Comparison of ENCODE assay signal across 8 cellular contexts in genomic region chr15:56241374-56242085, GRCh38. TPM values are rescaled to one million over a fixed set of nuclear protein-coding genes. Genes with fewer than 3 reads are reported as not detected.
DNase-seq lines count a peak whose midpoint lies in the region; ATAC-seq and TF ChIP-seq lines count a peak whose summit lies in the region.

No MANE protein-coding gene starts in this region.

- ATAC-seq in left ventricle myocardium superior: no peak
- no peak for ATAC-seq in activated B cell treated with CpG ODN at 0.5 μM for 24 hours (ENCODE audit: low read depth)
- ATAC-seq in thoracic aorta (ENCODE audit: insufficient number of reproducible peaks, low FRiP score, low read depth): no peak

- TF ChIP-seq CTCF in cardiac muscle cell (IDR thresholded peaks at IDR 0.05; ENCODE audit: low read depth, low read length) (no peak), activated B cell treated with CpG ODN at 0.5 μM for 24 hours (IDR thresholded peaks at IDR 0.05) (no peak), hepatocyte (IDR thresholded peaks at IDR 0.05; ENCODE audit: poor library complexity) (no peak), thoracic aorta (IDR thresholded peaks at IDR 0.05) (no peak)

- H3K27ac Mint-ChIP-seq in activated B cell treated with CpG ODN at 0.5 μM for 24 hours: no peak overlapping the region

- DNase-seq in cardiac muscle cell (ENCODE audit: low read depth in 1 of 2, low spot score in 1 of 2): peak in 1 of 2 donors; percentile 19
- no peak for DNase-seq in left ventricle myocardium superior
- no peak for DNase-seq in activated B cell treated with CpG ODN at 0.5 μM for 24 hours
- DNase-seq in hepatocyte (ENCODE audit: low spot score): no peak
- no peak for DNase-seq in thoracic aorta (ENCODE audit: low spot score)
- no peak for DNase-seq in COR-L47 (lab: John Stamatoyannopoulos, UW)
- DNase-seq in posterior cingulate gyrus: no peak
- no peak for DNase-seq in NOMO-1 treated with DMSO at 0.1 percent for 48 hours (lab: John Stamatoyannopoulos, UW; ENCODE audit: unreplicated experiment)

- H3K9me3 Mint-ChIP-seq in activated B cell treated with CpG ODN at 0.5 μM for 24 hours: no peaks in the 10 kb centered on the region

- CTCF ChIA-PET in activated B cell treated with CpG ODN at 0.5 μM for 24 hours (lab: Charles Lee): no interaction called here

- intact Hi-C loops in left ventricle myocardium superior (cut with micrococcal nuclease): no loop called here
- intact Hi-C loops in activated B cell treated with CpG ODN at 0.5 μM for 24 hours (cut with micrococcal nuclease): loop anchor here (10.0 kb wide), 3 partner anchors 137 to 1043 kb away; no protein-coding TSS in a partner anchor
- intact Hi-C loops in posterior cingulate gyrus (cut with DNase I): loop anchor here (5.0 kb wide), 1 partner anchor 249 kb away; the partner anchor contains the start of gene NEDD4

- H2AFZ ChIP-seq in hepatocyte: no peak overlapping the region

- H3K4me1 ChIP-seq in cardiac muscle cell (ENCODE audit: low read depth): peaks cover 23% of the 10 kb centered on the region
- peaks cover 18% of the 10 kb centered on the region for H3K4me1 ChIP-seq in hepatocyte (ENCODE audit: insufficient read depth)
- peaks cover 21 to 28% of the 10 kb centered on the region in 2 donors for H3K4me1 ChIP-seq in thoracic aorta (ENCODE audit: control insufficient read depth in 1 of 2, low read depth in 2 of 2)

- WGBS in hepatocyte (ENCODE audit: low lambda C conversion rate, missing lambda C conversion rate): 63% methylated on average over 5 of the region's 5 CpGs

- H3K79me2 ChIP-seq in hepatocyte: peaks cover 68% of the 10 kb centered on the region

- H3K4me2 ChIP-seq in hepatocyte: peak overlapping the region; percentile 90

- H3K4me1 Mint-ChIP-seq in activated B cell treated with CpG ODN at 0.5 μM for 24 hours: peaks cover 61% of the 10 kb centered on the region

- H3K9me3 ChIP-seq in cardiac muscle cell (ENCODE audit: low read depth) (no peaks in the 10 kb centered on the region), hepatocyte (ENCODE audit: low read depth) (no peaks in the 10 kb centered on the region), thoracic aorta (no peaks in the 10 kb centered on the region)

- H3K4me3 Mint-ChIP-seq in activated B cell treated with CpG ODN at 0.5 μM for 24 hours: peak overlapping the region; percentile 55

- H3K4me3 ChIP-seq in cardiac muscle cell (peak overlapping the region; percentile 98), hepatocyte (peak overlapping the region; percentile 93), thoracic aorta (peak overlapping the region; percentile 96)

- no peaks in the 10 kb centered on the region for H3K36me3 ChIP-seq in cardiac muscle cell
- no peaks in the 10 kb centered on the region for H3K36me3 ChIP-seq in hepatocyte (replicated peaks; ENCODE audit: insufficient read depth, low read depth)
- no peaks in the 10 kb centered on the region for H3K36me3 ChIP-seq in thoracic aorta

- H3K27me3 ChIP-seq in cardiac muscle cell (no peaks in the 10 kb centered on the region), hepatocyte (no peaks in the 10 kb centered on the region), thoracic aorta (replicated peaks; ENCODE audit: insufficient read depth) (no peaks in the 10 kb centered on the region)

- H4K20me1 ChIP-seq in hepatocyte (ENCODE audit: insufficient read depth, poor library complexity, severe bottlenecking): peaks cover 13% of the 10 kb centered on the region

- H3K36me3 Mint-ChIP-seq in activated B cell treated with CpG ODN at 0.5 μM for 24 hours (ENCODE audit: low read depth): peaks cover 22% of the 10 kb centered on the region

- POLR2A ChIA-PET in activated B cell treated with CpG ODN at 0.5 μM for 24 hours (lab: Charles Lee): no interaction called here

- H3K27me3 Mint-ChIP-seq in activated B cell treated with CpG ODN at 0.5 μM for 24 hours: no peaks in the 10 kb centered on the region

- no peak overlapping the region for H3K27ac ChIP-seq in cardiac muscle cell
- H3K27ac ChIP-seq in hepatocyte: no peak overlapping the region
- no peak overlapping the region for H3K27ac ChIP-seq in thoracic aorta

- H3K9me2 ChIP-seq in hepatocyte (replicated peaks; ENCODE audit: insufficient read depth): no peaks in the 10 kb centered on the region

RNA-seq across cellular contexts. Expression of gene RFX7, which starts 2.1 kb away (rescaled TPM):
- total RNA-seq in cardiac muscle cell (6.0 and 11.6 TPM in 2 replicates), left ventricle myocardium superior (7.2 TPM), activated B cell treated with CpG ODN at 0.5 μM for 24 hours (24.3 and 27.8 TPM in 2 replicates), hepatocyte (8.3 and 10.0 TPM in 2 replicates), thoracic aorta (1 to 10 TPM; 7.0 to 8.0 TPM)
- polyA plus RNA-seq in cardiac muscle cell (5.9 and 8.8 TPM in 2 replicates), hepatocyte (4.3 and 5.8 TPM in 2 replicates)
